In genomic region chr2:38076250-38076709, GRCh38 we compare ENCODE assay signal across 1 cellular context.
A peak's percentile ranks its signal among the peaks of the same experiment; 100 is the strongest.
TF ChIP-seq lines count a peak whose summit lies in the region.

No MANE protein-coding gene starts in this region.

TF ChIP-seq in neural cell, 6 proteins besides CTCF, POLR2A, EP300 and RAD21 (continued from another document):
- TF ChIP-seq, protein P1, sequence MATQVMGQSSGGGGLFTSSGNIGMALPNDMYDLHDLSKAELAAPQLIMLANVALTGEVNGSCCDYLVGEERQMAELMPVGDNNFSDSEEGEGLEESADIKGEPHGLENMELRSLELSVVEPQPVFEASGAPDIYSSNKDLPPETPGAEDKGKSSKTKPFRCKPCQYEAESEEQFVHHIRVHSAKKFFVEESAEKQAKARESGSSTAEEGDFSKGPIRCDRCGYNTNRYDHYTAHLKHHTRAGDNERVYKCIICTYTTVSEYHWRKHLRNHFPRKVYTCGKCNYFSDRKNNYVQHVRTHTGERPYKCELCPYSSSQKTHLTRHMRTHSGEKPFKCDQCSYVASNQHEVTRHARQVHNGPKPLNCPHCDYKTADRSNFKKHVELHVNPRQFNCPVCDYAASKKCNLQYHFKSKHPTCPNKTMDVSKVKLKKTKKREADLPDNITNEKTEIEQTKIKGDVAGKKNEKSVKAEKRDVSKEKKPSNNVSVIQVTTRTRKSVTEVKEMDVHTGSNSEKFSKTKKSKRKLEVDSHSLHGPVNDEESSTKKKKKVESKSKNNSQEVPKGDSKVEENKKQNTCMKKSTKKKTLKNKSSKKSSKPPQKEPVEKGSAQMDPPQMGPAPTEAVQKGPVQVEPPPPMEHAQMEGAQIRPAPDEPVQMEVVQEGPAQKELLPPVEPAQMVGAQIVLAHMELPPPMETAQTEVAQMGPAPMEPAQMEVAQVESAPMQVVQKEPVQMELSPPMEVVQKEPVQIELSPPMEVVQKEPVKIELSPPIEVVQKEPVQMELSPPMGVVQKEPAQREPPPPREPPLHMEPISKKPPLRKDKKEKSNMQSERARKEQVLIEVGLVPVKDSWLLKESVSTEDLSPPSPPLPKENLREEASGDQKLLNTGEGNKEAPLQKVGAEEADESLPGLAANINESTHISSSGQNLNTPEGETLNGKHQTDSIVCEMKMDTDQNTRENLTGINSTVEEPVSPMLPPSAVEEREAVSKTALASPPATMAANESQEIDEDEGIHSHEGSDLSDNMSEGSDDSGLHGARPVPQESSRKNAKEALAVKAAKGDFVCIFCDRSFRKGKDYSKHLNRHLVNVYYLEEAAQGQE (IDR thresholded peaks at IDR 0.05; ENCODE audit: borderline replicate concordance), result no peak
- peak; percentile 1 for TF ChIP-seq MXI1 (conservative IDR thresholded peaks at IDR 0.05; ENCODE audit: poor library complexity, severe bottlenecking)
- no peak for TF ChIP-seq TAF1 (IDR thresholded peaks at IDR 0.05; ENCODE audit: low read depth)
